ENCODE assay signal across 32 cellular contexts in genomic region chr3:35440826-35441225, GRCh38.
"Had no signal": no experiment of that assay in that cellular context is flagged by ENCODE, and none has a peak within 500 bp of the region (broad histone marks: within the 10 kb centered on the region; RNA-seq: fewer than 3 reads in every experiment).

No MANE protein-coding gene starts in this region.

- H3K27me3 ChIP-seq: adrenal gland, body of pancreas, brain microvascular endothelial cell, breast epithelium had no signal

- ATAC-seq: activated CD8-positive, alpha-beta T cell treated with anti-CD3 and anti-CD28 coated beads for 36 hours; activated naive CD4-positive, alpha-beta T cell treated with anti-CD3 and anti-CD28 coated beads, Interleukin-2, amount 50 U/mL, for 72 hours; activated T-cell treated with anti-CD3 and anti-CD28 coated beads, Interleukin-2, amount 50 U/mL, for 4 hours; activated T-cell treated with anti-CD3 and anti-CD28 coated beads, Interleukin-2, amount 50 U/mL, for 72 hours; activated T-helper 17 cell treated with anti-CD3 and anti-CD28 coated beads, Interleukin-2, amount 50 U/mL, for 72 hours; body of pancreas; T-cell; T-helper 17 cell had no signal

- H3K4me1 ChIP-seq: adrenal gland, body of pancreas, breast epithelium had no signal

- H3K36me3 ChIP-seq: adrenal gland, brain microvascular endothelial cell, breast epithelium had no signal

- H3K9me3 ChIP-seq: adrenal gland, body of pancreas, breast epithelium had no signal

- H3K4me3 ChIP-seq: adrenal gland, body of pancreas, breast epithelium had no signal

- DNase-seq: activated B cell treated with CpG ODN at 0.5 μM for 24 hours; activated CD4-positive, alpha-beta memory T cell treated with anti-CD3 and anti-CD28 coated beads for 36 hours; activated CD4-positive, alpha-beta T cell treated with anti-CD3 and anti-CD28 coated beads for 4 hours; activated CD4-positive, alpha-beta T cell treated with anti-CD3 and anti-CD28 coated beads, Interleukin-2, amount 10 ng/mL, durations not matched to agents 24 days and 14 days; activated CD4-positive, alpha-beta T cell treated with anti-CD3 and anti-CD28 coated beads, Interleukin-2, amount 50 U/mL, for 1 hour; activated CD4-positive, alpha-beta T cell treated with anti-CD3 and anti-CD28 coated beads, Interleukin-2, amount 50 U/mL, for 4 hours; activated CD4-positive, CD25-positive, alpha-beta regulatory T cell treated with anti-CD3 and anti-CD28 coated beads, Interleukin-2, amount 50 U/mL, for 72 hours; activated CD8-positive, alpha-beta memory T cell treated with anti-CD3 and anti-CD28 coated beads, Interleukin-2, amount 50 U/mL, for 4 hours; activated CD8-positive, alpha-beta T cell treated with anti-CD3 and anti-CD28 coated beads for 36 hours; activated effector memory CD4-positive, alpha-beta T cell treated with anti-CD3 and anti-CD28 coated beads, Interleukin-2, amount 50 U/mL, for 16 hours; activated gamma-delta T cell treated with Interleukin-2 at 50 U/mL for 16 hours; activated naive CD4-positive, alpha-beta T cell; activated naive CD4-positive, alpha-beta T cell treated with anti-CD3 and anti-CD28 coated beads for 36 hours; activated naive CD4-positive, alpha-beta T cell treated with anti-CD3 and anti-CD28 coated beads, Interleukin-2, amount 50 U/mL, for 16 hours; activated naive CD8-positive, alpha-beta T cell treated with anti-CD3 and anti-CD28 coated beads for 36 hours; activated T-cell treated with anti-CD3 and anti-CD28 coated beads for 4 hours; activated T-cell treated with anti-CD3 and anti-CD28 coated beads, Interleukin-2, amount 50 U/mL, for 1 hour; activated T-cell treated with anti-CD3 and anti-CD28 coated beads, Interleukin-2, amount 50 U/mL, for 4 hours; activated T-cell treated with anti-CD3 and anti-CD28 coated beads, Interleukin-2, amount 50 U/mL, for 72 hours; adrenal gland; amniotic stem cell; aorta; body of pancreas; brain microvascular endothelial cell; central memory CD4-positive, alpha-beta T cell; T-cell; T-helper 17 cell; T-helper 9 cell had no signal

- H3K27ac ChIP-seq: adrenal gland, body of pancreas, brain microvascular endothelial cell, breast epithelium, VCaP had no signal
